ENCODE assay signal across 23 cellular contexts in genomic region chr4:94463771-94464170, GRCh38. TPM values are rescaled to one million over a fixed set of nuclear protein-coding genes. Genes with fewer than 3 reads are reported as not detected.
DNase-seq lines count a peak whose midpoint lies in the region; ATAC-seq, FAIRE-seq and TF ChIP-seq lines count a peak whose summit lies in the region.
"Had no signal": no experiment of that assay in that cellular context is flagged by ENCODE, and none has a peak within 500 bp of the region (broad histone marks: within the 10 kb centered on the region; RNA-seq: fewer than 3 reads in every experiment).

No MANE protein-coding gene starts in this region.

- no peak for TF ChIP-seq POLR2A in H1 (IDR thresholded peaks at IDR 0.05; ENCODE audit: control extremely low read depth in 1 of 2, low read depth in 2 of 2, low read length in 2 of 2)

- no peak overlapping the region for H2BK120ac ChIP-seq in H1 (replicated peaks; ENCODE audit: low read depth, low read length)

- H3K9me3 ChIP-seq in T-helper 17 cell (ENCODE audit: control insufficient read depth, low read length, poor library complexity, severe bottlenecking) (no peaks in the 10 kb centered on the region), H1 (ENCODE audit: insufficient read depth in 2 of 2, low read depth in 1 of 2, low read length in 1 of 2) (no peaks in the 10 kb centered on the region)
- H3K9me3 ChIP-seq: HAP-1, SJCRH30, suprapubic skin had no signal

- no peak overlapping the region for H3K9ac ChIP-seq in H1 (replicated peaks in 1 of 4; ENCODE audit: extremely low read depth in 1 of 4, low read depth in 3 of 4, low read length in 3 of 4)

- no peak overlapping the region for H4K8ac ChIP-seq in H1 (ENCODE audit: extremely low read depth, insufficient read depth, low read length)

- WGBS in H1 (ENCODE audit: extremely low coverage in 1 of 2, insufficient coverage in 1 of 2, insufficient read length in 1 of 2, insufficient replicate concordance in 2 of 2, low coverage in 1 of 2, low lambda C conversion rate in 2 of 2, missing lambda C conversion rate in 1 of 2), 2 experiments: 82% methylated on average over 1 of the region's 1 CpG; no CpG with 5 or more reads in 1 of the 2 experiments

- peak; percentile 39 for DNase-seq in AG10803 (ENCODE audit: low read depth)
- DNase-seq in T-helper 17 cell: no peak
- DNase-seq in H1 (ENCODE audit: low read depth in 1 of 2, low spot score in 2 of 2): no peak
- DNase-seq in anterior cingulate cortex (lab: John Stamatoyannopoulos, UW): no peak
- DNase-seq in stimulated activated naive CD4-positive, alpha-beta T cell treated with Interleukin-2 at 50 U/mL for 16 hours (lab: John Stamatoyannopoulos, UW): no peak
- no peak for DNase-seq in activated CD8-positive, alpha-beta memory T cell treated with anti-CD3 and anti-CD28 coated beads for 24 hours
- DNase-seq: activated CD4-positive, alpha-beta T cell treated with anti-CD3 and anti-CD28 coated beads for 36 hours; activated naive CD4-positive, alpha-beta T cell treated with anti-CD3 and anti-CD28 coated beads for 36 hours; central memory CD4-positive, alpha-beta T cell; COR-L47; endodermal cell; GDM1; NCI-H187; NCI-H510A; SJCRH30 had no signal

- ATAC-seq in T-helper 17 cell (no peak), HG02588 (IDR thresholded peaks at IDR 0.05; ENCODE audit: unreplicated experiment) (no peak)
- ATAC-seq: activated CD4-positive, alpha-beta T cell treated with anti-CD3 and anti-CD28 coated beads for 36 hours; natural killer cell treated with Interleukin-12 subunit alpha and Interleukin-12 subunit beta and Interleukin-15 and Interleukin-18, amount 100 ng/mL, for 72 hours had no signal

- POLR2A ChIA-PET in H1 (lab: Charles Lee; ENCODE audit: partially characterized antibody): no interaction called here

- H3K4ac ChIP-seq in H1 (replicated peaks; ENCODE audit: insufficient read length, low read depth, low read length): no peak overlapping the region

- peaks cover 2% of the 10 kb centered on the region for H3K36me3 Mint-ChIP-seq in T-helper 17 cell (ENCODE audit: low read depth)
- H3K36me3 Mint-ChIP-seq in nephron (ENCODE audit: low read depth): peaks cover 6% of the 10 kb centered on the region
- H3K36me3 Mint-ChIP-seq: natural killer cell treated with Interleukin-12 subunit alpha and Interleukin-12 subunit beta and Interleukin-15 and Interleukin-18, amount 100 ng/mL, for 72 hours had no signal

- no peak overlapping the region for H3K56ac ChIP-seq in H1 (replicated peaks; ENCODE audit: insufficient read length, low read depth, low read length)

- H2BK5ac ChIP-seq in H1 (ENCODE audit: low read depth, low read length): no peak overlapping the region

- H2AK5ac ChIP-seq in H1 (ENCODE audit: low read depth, low read length): 0 out of 2 replicates have a peak overlapping the region, but pooled peaks have one; percentile 65

- no peak for FAIRE-seq in H1 (lab: Jason Lieb, UNC)
- FAIRE-seq: frontal cortex, GM12892 had no signal

- no peak overlapping the region for H3K14ac ChIP-seq in H1 (ENCODE audit: insufficient read length)

- H3K79me2 ChIP-seq in H1 (ENCODE audit: control insufficient read depth in 1 of 2, insufficient read depth in 2 of 2, low read length in 2 of 2): peaks cover 0 to 65% of the 10 kb centered on the region in 2 experiments; a peak in 3 of 4 replicates

- peaks cover 0 to 9% (median 6%) of the 10 kb centered on the region in 4 experiments; a peak in 4 of 7 replicates for H3K4me1 ChIP-seq in H1 (replicated peaks in 1 of 4; ENCODE audit: control insufficient read depth in 3 of 4, insufficient read depth in 4 of 4, low read length in 3 of 4)

- CTCF ChIA-PET in H1 (lab: Charles Lee; ENCODE audit: partially characterized antibody): no interaction called here

- H3K27ac Mint-ChIP-seq in T-helper 17 cell (peak overlapping the region; percentile 14), nephron (peak overlapping the region in 2 of 3 experiments; percentile 10 to 38)
- H3K27ac Mint-ChIP-seq: activated CD4-positive, alpha-beta T cell treated with anti-CD3 and anti-CD28 coated beads for 36 hours; activated naive CD4-positive, alpha-beta T cell treated with anti-CD3 and anti-CD28 coated beads for 36 hours; endodermal cell; natural killer cell treated with Interleukin-12 subunit alpha and Interleukin-12 subunit beta and Interleukin-15 and Interleukin-18, amount 100 ng/mL, for 72 hours had no signal

- no peak for TF ChIP-seq RAD21 in H1 (IDR thresholded peaks at IDR 0.05 in 1 of 2, conservative IDR thresholded peaks at IDR 0.05 in 1 of 2; ENCODE audit: low read depth in 2 of 2, low read length in 2 of 2)

- H2AFZ ChIP-seq in H1 (ENCODE audit: low read length): no peak overlapping the region

- no peaks in the 10 kb centered on the region for H3K79me1 ChIP-seq in H1 (ENCODE audit: low read depth, low read length)

- H3K23me2 ChIP-seq in H1 (ENCODE audit: low read depth, low read length): no peaks in the 10 kb centered on the region

- no peak overlapping the region for H4K5ac ChIP-seq in H1 (ENCODE audit: insufficient read length, low read depth, low read length)

- no peak overlapping the region for H4K91ac ChIP-seq in H1 (replicated peaks; ENCODE audit: insufficient read length, low read length)

- H3K4me1 Mint-ChIP-seq in T-helper 17 cell (peaks cover 22% of the 10 kb centered on the region), nephron (peaks cover 34% of the 10 kb centered on the region)

- no peaks in the 10 kb centered on the region for H3K27me3 Mint-ChIP-seq in T-helper 17 cell
- H3K27me3 Mint-ChIP-seq in nephron (ENCODE audit: low read depth): no peaks in the 10 kb centered on the region
- H3K27me3 Mint-ChIP-seq: activated CD4-positive, alpha-beta T cell treated with anti-CD3 and anti-CD28 coated beads for 36 hours; natural killer cell treated with Interleukin-12 subunit alpha and Interleukin-12 subunit beta and Interleukin-15 and Interleukin-18, amount 100 ng/mL, for 72 hours had no signal

- peak overlapping the region; percentile 4; the same call in 1 of the 2 replicates for H2BK12ac ChIP-seq in H1 (ENCODE audit: low read depth, low read length)

- H3K27me3 ChIP-seq in H1 (replicated peaks in 1 of 4; ENCODE audit: control insufficient read depth in 3 of 4, extremely low read depth in 1 of 4, insufficient read depth in 3 of 4, low read length in 3 of 4): no peaks in the 10 kb centered on the region
- H3K27me3 ChIP-seq: SJCRH30, suprapubic skin had no signal

- H3K9me3 Mint-ChIP-seq in nephron: no peaks in the 10 kb centered on the region
- H3K9me3 Mint-ChIP-seq: activated naive CD4-positive, alpha-beta T cell treated with anti-CD3 and anti-CD28 coated beads for 36 hours; endodermal cell; natural killer cell treated with Interleukin-12 subunit alpha and Interleukin-12 subunit beta and Interleukin-15 and Interleukin-18, amount 100 ng/mL, for 72 hours had no signal

- H3K4me2 ChIP-seq in H1 (ENCODE audit: insufficient read depth in 1 of 2, low read depth in 2 of 2, low read length in 2 of 2): no peak overlapping the region

- H3K27ac ChIP-seq in H1 (ENCODE audit: low read depth, low read length): no peak overlapping the region
- H3K27ac ChIP-seq: SJCRH30, suprapubic skin had no signal

- H3K18ac ChIP-seq in H1 (ENCODE audit: extremely low read depth, low read length): no peak overlapping the region

- TF ChIP-seq CTCF in AG10803 (conservative IDR thresholded peaks at IDR 0.05; ENCODE audit: low read length) (no peak), H1 (IDR thresholded peaks at IDR 0.05; ENCODE audit: control extremely low read depth in 1 of 3, insufficient read depth in 1 of 3, low read depth in 1 of 3, low read length in 3 of 3) (no peak), nephron (IDR thresholded peaks at IDR 0.05; ENCODE audit: unreplicated experiment in 3 of 3) (no peak)

- no peak overlapping the region for H3K4me3 Mint-ChIP-seq in T-helper 17 cell
- H3K4me3 Mint-ChIP-seq in nephron: no peak overlapping the region
- H3K4me3 Mint-ChIP-seq: activated CD4-positive, alpha-beta T cell treated with anti-CD3 and anti-CD28 coated beads for 36 hours; activated naive CD4-positive, alpha-beta T cell treated with anti-CD3 and anti-CD28 coated beads for 36 hours; endodermal cell; natural killer cell treated with Interleukin-12 subunit alpha and Interleukin-12 subunit beta and Interleukin-15 and Interleukin-18, amount 100 ng/mL, for 72 hours had no signal

- no peak overlapping the region for H3K23ac ChIP-seq in H1 (ENCODE audit: insufficient read length)

- peaks cover 0 to 3% of the 10 kb centered on the region in 2 experiments for H4K20me1 ChIP-seq in H1 (replicated peaks in 1 of 2; ENCODE audit: control insufficient read depth in 1 of 2, insufficient read depth in 2 of 2, low read length in 2 of 2)

- no peaks in the 10 kb centered on the region for H3K36me3 ChIP-seq in H1 (ENCODE audit: control insufficient read depth in 2 of 4, insufficient read depth in 4 of 4, low read length in 3 of 4)
- H3K36me3 ChIP-seq: HAP-1, SJCRH30, suprapubic skin had no signal

- TF ChIP-seq EP300 in H1 (IDR thresholded peaks at IDR 0.05; ENCODE audit: borderline replicate concordance in 1 of 2, low read depth in 2 of 2, low read length in 2 of 2): no peak

- H3K4me3 ChIP-seq in AG10803 (ENCODE audit: low read length) (no peak overlapping the region), H1 (ENCODE audit: extremely low read depth in 1 of 4, insufficient read depth in 2 of 4, low read depth in 3 of 4, low read length in 4 of 4) (no peak overlapping the region)
- H3K4me3 ChIP-seq: HAP-1, lung, SJCRH30, suprapubic skin had no signal

- H2BK15ac ChIP-seq in H1 (ENCODE audit: low read length): no peak overlapping the region

- H2BK20ac ChIP-seq in H1 (ENCODE audit: low read length): no peak overlapping the region

RNA-seq across cellular contexts. Expression of gene PDLIM5, which starts 12.0 kb away (rescaled TPM):
- 10 to 100 TPM; 25.9 to 37.6 TPM for total RNA-seq in T-helper 17 cell
- total RNA-seq in H1 (2021; fragmentation: NEBNext Ultra II Directional; extraction: Animal tissue kit (Norgen Biotek cat#: 25700)): 58.9 and 62.1 TPM in 2 replicates
- polyA plus RNA-seq in H1 (2011; rRNA removed): 28.6 and 37.3 TPM in 2 replicates
- polyA plus RNA-seq in H1 (2011; cell fraction: cytosol; rRNA removed): 35.2 TPM
- 40.5 TPM for polyA plus RNA-seq in H1 (2011; cell fraction: nucleus; rRNA removed)
- 29.1 to 37.0 TPM (median 31.3 TPM) in 4 replicates for polyA plus RNA-seq in H1 (2012, experiment 1 of 2)
- 6.7 TPM for polyA plus RNA-seq in H1 (2012, experiment 2 of 2)
- polyA plus RNA-seq in H1 (2013, experiment 1 of 2): 27.9 TPM
- 27.3 TPM for polyA plus RNA-seq in H1 (2013, experiment 2 of 2)
- 178 and 216 TPM in 2 replicates for polyA minus RNA-seq in H1 (2011; rRNA and poly(A)+ RNA removed)
- polyA minus RNA-seq in H1 (2011; cell fraction: cytosol; rRNA and poly(A)+ RNA removed): 35.4 TPM
- 155 TPM for polyA minus RNA-seq in H1 (2011; cell fraction: nucleus; rRNA and poly(A)+ RNA removed)
